ENCODE assay signal across 1 cellular context in the genomic region with DNA sequence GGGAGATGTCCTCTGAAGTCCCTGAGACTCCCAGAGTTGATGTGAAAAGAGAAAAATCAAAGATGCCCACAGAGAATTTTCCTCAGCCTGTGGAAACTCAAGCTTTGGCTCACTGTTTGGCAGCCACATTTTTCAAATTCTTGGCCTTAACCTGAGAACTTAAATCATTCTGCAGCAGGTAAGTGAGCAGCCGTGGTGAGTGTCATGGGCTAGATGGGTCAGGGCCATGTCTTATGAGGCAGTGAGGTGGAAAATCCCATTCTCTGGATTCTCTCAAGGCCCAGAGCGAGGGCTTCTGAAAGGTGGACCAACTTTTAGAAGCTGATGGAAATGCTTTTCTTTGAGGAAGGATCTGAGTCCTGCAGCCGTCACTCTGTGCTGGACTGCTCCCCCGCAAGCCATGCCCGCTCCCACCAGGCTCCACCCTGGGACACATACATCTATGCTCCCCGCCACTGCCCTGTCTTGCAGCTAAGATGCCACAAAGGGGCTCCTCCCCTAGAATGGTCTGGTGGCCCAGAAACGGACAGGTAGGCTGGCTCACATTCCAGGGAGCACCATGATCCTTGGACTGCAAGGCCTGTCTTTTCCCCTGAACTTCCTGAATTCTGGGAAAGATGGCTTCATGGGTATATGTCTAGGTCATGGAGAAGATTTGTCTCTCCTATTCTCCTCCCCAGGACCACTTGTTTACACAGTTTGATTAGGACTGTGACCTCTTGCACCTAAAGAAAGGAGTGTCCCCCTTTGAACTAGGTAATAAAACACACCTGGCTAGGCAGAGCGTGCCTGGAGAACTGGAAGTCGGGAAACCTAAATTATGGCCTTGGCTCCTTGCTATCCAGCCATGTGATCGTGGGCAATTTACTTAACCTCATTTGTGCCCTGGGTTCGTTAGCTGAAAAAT.
TF ChIP-seq lines count a peak whose summit lies in the region.

No MANE protein-coding gene starts in this region.

TF ChIP-seq in WTC11, 78 proteins besides CTCF, POLR2A, EP300 and RAD21 (continued from another document):
- TF ChIP-seq, protein P1, sequence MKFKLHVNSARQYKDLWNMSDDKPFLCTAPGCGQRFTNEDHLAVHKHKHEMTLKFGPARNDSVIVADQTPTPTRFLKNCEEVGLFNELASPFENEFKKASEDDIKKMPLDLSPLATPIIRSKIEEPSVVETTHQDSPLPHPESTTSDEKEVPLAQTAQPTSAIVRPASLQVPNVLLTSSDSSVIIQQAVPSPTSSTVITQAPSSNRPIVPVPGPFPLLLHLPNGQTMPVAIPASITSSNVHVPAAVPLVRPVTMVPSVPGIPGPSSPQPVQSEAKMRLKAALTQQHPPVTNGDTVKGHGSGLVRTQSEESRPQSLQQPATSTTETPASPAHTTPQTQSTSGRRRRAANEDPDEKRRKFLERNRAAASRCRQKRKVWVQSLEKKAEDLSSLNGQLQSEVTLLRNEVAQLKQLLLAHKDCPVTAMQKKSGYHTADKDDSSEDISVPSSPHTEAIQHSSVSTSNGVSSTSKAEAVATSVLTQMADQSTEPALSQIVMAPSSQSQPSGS (CRISPR knock-in tag; IDR thresholded peaks at IDR 0.05; ENCODE audit: borderline replicate concordance, low read depth) = no peak
- TF ChIP-seq, protein P2, sequence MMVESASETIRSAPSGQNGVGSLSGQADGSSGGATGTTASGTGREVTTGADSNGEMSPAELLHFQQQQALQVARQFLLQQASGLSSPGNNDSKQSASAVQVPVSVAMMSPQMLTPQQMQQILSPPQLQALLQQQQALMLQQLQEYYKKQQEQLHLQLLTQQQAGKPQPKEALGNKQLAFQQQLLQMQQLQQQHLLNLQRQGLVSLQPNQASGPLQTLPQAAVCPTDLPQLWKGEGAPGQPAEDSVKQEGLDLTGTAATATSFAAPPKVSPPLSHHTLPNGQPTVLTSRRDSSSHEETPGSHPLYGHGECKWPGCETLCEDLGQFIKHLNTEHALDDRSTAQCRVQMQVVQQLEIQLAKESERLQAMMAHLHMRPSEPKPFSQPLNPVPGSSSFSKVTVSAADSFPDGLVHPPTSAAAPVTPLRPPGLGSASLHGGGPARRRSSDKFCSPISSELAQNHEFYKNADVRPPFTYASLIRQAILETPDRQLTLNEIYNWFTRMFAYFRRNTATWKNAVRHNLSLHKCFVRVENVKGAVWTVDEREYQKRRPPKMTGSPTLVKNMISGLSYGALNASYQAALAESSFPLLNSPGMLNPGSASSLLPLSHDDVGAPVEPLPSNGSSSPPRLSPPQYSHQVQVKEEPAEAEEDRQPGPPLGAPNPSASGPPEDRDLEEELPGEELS (CRISPR knock-in tag; IDR thresholded peaks at IDR 0.05) = no peak
- TF ChIP-seq, protein P3, sequence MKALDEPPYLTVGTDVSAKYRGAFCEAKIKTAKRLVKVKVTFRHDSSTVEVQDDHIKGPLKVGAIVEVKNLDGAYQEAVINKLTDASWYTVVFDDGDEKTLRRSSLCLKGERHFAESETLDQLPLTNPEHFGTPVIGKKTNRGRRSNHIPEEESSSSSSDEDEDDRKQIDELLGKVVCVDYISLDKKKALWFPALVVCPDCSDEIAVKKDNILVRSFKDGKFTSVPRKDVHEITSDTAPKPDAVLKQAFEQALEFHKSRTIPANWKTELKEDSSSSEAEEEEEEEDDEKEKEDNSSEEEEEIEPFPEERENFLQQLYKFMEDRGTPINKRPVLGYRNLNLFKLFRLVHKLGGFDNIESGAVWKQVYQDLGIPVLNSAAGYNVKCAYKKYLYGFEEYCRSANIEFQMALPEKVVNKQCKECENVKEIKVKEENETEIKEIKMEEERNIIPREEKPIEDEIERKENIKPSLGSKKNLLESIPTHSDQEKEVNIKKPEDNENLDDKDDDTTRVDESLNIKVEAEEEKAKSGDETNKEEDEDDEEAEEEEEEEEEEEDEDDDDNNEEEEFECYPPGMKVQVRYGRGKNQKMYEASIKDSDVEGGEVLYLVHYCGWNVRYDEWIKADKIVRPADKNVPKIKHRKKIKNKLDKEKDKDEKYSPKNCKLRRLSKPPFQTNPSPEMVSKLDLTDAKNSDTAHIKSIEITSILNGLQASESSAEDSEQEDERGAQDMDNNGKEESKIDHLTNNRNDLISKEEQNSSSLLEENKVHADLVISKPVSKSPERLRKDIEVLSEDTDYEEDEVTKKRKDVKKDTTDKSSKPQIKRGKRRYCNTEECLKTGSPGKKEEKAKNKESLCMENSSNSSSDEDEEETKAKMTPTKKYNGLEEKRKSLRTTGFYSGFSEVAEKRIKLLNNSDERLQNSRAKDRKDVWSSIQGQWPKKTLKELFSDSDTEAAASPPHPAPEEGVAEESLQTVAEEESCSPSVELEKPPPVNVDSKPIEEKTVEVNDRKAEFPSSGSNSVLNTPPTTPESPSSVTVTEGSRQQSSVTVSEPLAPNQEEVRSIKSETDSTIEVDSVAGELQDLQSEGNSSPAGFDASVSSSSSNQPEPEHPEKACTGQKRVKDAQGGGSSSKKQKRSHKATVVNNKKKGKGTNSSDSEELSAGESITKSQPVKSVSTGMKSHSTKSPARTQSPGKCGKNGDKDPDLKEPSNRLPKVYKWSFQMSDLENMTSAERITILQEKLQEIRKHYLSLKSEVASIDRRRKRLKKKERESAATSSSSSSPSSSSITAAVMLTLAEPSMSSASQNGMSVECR (CRISPR knock-in tag; IDR thresholded peaks at IDR 0.05; ENCODE audit: borderline replicate concordance) = no peak
- TF ChIP-seq NFATC4 (CRISPR knock-in tag; IDR thresholded peaks at IDR 0.05) = no peak
- TF ChIP-seq RELA (CRISPR knock-in tag; IDR thresholded peaks at IDR 0.05; ENCODE audit: borderline replicate concordance) = no peak
- TF ChIP-seq ZNF263 (CRISPR knock-in tag; IDR thresholded peaks at IDR 0.05; ENCODE audit: low read depth) = no peak
- no peak for TF ChIP-seq MXD4 (CRISPR knock-in tag; IDR thresholded peaks at IDR 0.05; ENCODE audit: borderline replicate concordance)
